Comparison of ENCODE assay signal across 7 cellular contexts in genomic region chr14:105744213-105744787, GRCh38.
DNase-seq lines count a peak whose midpoint lies in the region; ATAC-seq and TF ChIP-seq lines count a peak whose summit lies in the region.
"Not testable (repeated sequence)": the region's sequence is repeated elsewhere in the genome, so short reads cannot be mapped to it uniquely, and the experiment has no call there.

No MANE protein-coding gene starts in this region.

- H3K4me3 ChIP-seq in GM12865 (ENCODE audit: low read depth, low read length) (peak overlapping the region; percentile 49), spleen (peak overlapping the region in 1 of 8 donors; percentile 35)
- not testable (repeated sequence) for H3K4me3 ChIP-seq in right lobe of liver

- H3K27ac ChIP-seq in right lobe of liver, spleen: not testable (repeated sequence)

- H3K9me3 Mint-ChIP-seq in IgD-negative memory B cell, activated B cell treated with CpG ODN at 0.5 μM for 24 hours: not testable (repeated sequence)

- not testable (repeated sequence) for H3K9me3 ChIP-seq in right lobe of liver, spleen

- not testable (repeated sequence) for H3K27me3 Mint-ChIP-seq in IgD-negative memory B cell, activated B cell treated with CpG ODN at 0.5 μM for 24 hours

- 0% methylated on average over 1 of the region's 10 CpGs for WGBS in right lobe of liver (ENCODE audit: insufficient coverage, low coverage, low lambda C conversion rate, missing lambda C conversion rate)
- 46 to 70% (median 62%) methylated on average over 4 to 9 of the region's 10 CpGs for WGBS in spleen, 5 donors

- TF ChIP-seq CTCF in GM12865 (IDR thresholded peaks at IDR 0.05; ENCODE audit: insufficient read depth, low read depth, low read length, missing control alignments); activated B cell treated with CpG ODN at 0.5 μM for 24 hours (IDR thresholded peaks at IDR 0.05); right lobe of liver (IDR thresholded peaks at IDR 0.05); spleen (IDR thresholded peaks at IDR 0.05 in 8 of 11, conservative IDR thresholded peaks at IDR 0.05 in 3 of 11): not testable (repeated sequence)

- H3K27ac Mint-ChIP-seq in IgD-negative memory B cell (peak overlapping the region in 1 of 3 donors; percentile 42), activated B cell treated with CpG ODN at 0.5 μM for 24 hours (peak overlapping the region; percentile 61)

- intact Hi-C loops in activated B cell treated with CpG ODN at 0.5 μM for 24 hours (cut with micrococcal nuclease); right lobe of liver (cut with DNase I); spleen (cut with DNase I; ENCODE audit: low total_unique reads): not testable (repeated sequence)

- H3K4me3 Mint-ChIP-seq in IgD-negative memory B cell: peak overlapping the region in 3 of 4 donors; percentile 74 to 92 (median 88)
- peak overlapping the region; percentile 78 for H3K4me3 Mint-ChIP-seq in activated B cell treated with CpG ODN at 0.5 μM for 24 hours

- DNase-seq in DMS79 (lab: John Stamatoyannopoulos, UW) (peak; percentile 14), NCI-H69 (lab: John Stamatoyannopoulos, UW) (peak; percentile 8), right lobe of liver (peak in 1 of 3 donors; percentile 13), spleen (peak; percentile 67)
- not testable (repeated sequence) for DNase-seq in GM12865 (ENCODE audit: low read depth); activated B cell treated with CpG ODN at 0.5 μM for 24 hours

- POLR2A ChIA-PET in activated B cell treated with CpG ODN at 0.5 μM for 24 hours (lab: Charles Lee): interaction anchor here (0.5 to 5.1 kb wide), 5 partner anchors 20 to 115 kb away, joined by 3 to 117 read pairs (median 4); no protein-coding TSS in a partner anchor

- not testable (repeated sequence) for H3K4me1 Mint-ChIP-seq in IgD-negative memory B cell
- H3K4me1 Mint-ChIP-seq in activated B cell treated with CpG ODN at 0.5 μM for 24 hours: peaks cover 44% of the 10 kb centered on the region

- H3K36me3 Mint-ChIP-seq in IgD-negative memory B cell: not testable (repeated sequence)
- peaks cover 43% of the 10 kb centered on the region for H3K36me3 Mint-ChIP-seq in activated B cell treated with CpG ODN at 0.5 μM for 24 hours (ENCODE audit: low read depth)

- CTCF ChIA-PET in activated B cell treated with CpG ODN at 0.5 μM for 24 hours (lab: Charles Lee): not testable (repeated sequence)

- not testable (repeated sequence) for H3K4me1 ChIP-seq in right lobe of liver
- H3K4me1 ChIP-seq in spleen: peaks cover 0 to 15% (median 2%) of the 10 kb centered on the region in 6 donors

- not testable (repeated sequence) for H3K36me3 ChIP-seq in right lobe of liver, spleen

- ATAC-seq in activated B cell treated with CpG ODN at 0.5 μM for 24 hours (ENCODE audit: low read depth): not testable (repeated sequence)
- ATAC-seq in right lobe of liver: peak; percentile 67 to 82 (median 75)

- not testable (repeated sequence) for H3K27me3 ChIP-seq in right lobe of liver; spleen (replicated peaks in 1 of 7)

- TF ChIP-seq POLR2A in right lobe of liver (IDR thresholded peaks at IDR 0.05); spleen (IDR thresholded peaks at IDR 0.05): not testable (repeated sequence)
